Comparison of ENCODE assay signal across 13 cellular contexts in genomic region chr1:41671116-41671755, GRCh38.
DNase-seq lines count a peak whose midpoint lies in the region; ATAC-seq and TF ChIP-seq lines count a peak whose summit lies in the region.
"Had no signal": no experiment of that assay in that cellular context is flagged by ENCODE, and none has a peak within 500 bp of the region (broad histone marks: within the 10 kb centered on the region; RNA-seq: fewer than 3 reads in every experiment).

No MANE protein-coding gene starts in this region.

- no TSS peak for BruUV-seq in HCT116 (replicated peaks; lab: Mats Ljungman, UMichigan)

- DNase-seq in DMS 273 (lab: John Stamatoyannopoulos, UW; ENCODE audit: unreplicated experiment) (peak; percentile 76), DMS 273 treated with DMSO at 0.1 percent for 48 hours (lab: John Stamatoyannopoulos, UW) (no peak), HCT116 (ENCODE audit: low read depth, low spot score) (no peak), breast epithelium (ENCODE audit: low spot score in 2 of 2) (peak in 1 of 2 donors; percentile 35), ureter (ENCODE audit: low spot score) (no peak), superior temporal gyrus (ENCODE audit: extremely low spot score) (no peak)
- DNase-seq in naive thymus-derived CD8-positive, alpha-beta T cell: no peak
- DNase-seq: gastrocnemius medialis, NCI-H1417, substantia nigra had no signal

- H3K4me3 Mint-ChIP-seq in naive thymus-derived CD8-positive, alpha-beta T cell: peak overlapping the region in 5 of 10 donors; percentile 1 to 64 (median 23)

- H3K4me3 ChIP-seq in HCT116 (replicated peaks in 1 of 2; ENCODE audit: low read depth in 1 of 2, low read length in 2 of 2): no peak overlapping the region
- no peak overlapping the region for H3K4me3 ChIP-seq in breast epithelium
- H3K4me3 ChIP-seq: gastrocnemius medialis had no signal

- peaks cover 38 to 90% (median 84%) of the 10 kb centered on the region in 4 donors for H3K4me1 Mint-ChIP-seq in naive thymus-derived CD8-positive, alpha-beta T cell

- H3K79me2 ChIP-seq in HCT116 (ENCODE audit: insufficient read depth, low read length): no peaks in the 10 kb centered on the region

- ATAC-seq in HCT116 (no peak), GM19395 (IDR thresholded peaks at IDR 0.05; ENCODE audit: unreplicated experiment) (no peak)
- no peak for ATAC-seq in naive thymus-derived CD8-positive, alpha-beta T cell
- ATAC-seq: right cardiac atrium had no signal

- H4K20me1 ChIP-seq in HCT116 (ENCODE audit: insufficient read depth): no peaks in the 10 kb centered on the region

- peak overlapping the region in 8 of 10 donors; percentile 4 to 77 (median 70) for H3K27ac Mint-ChIP-seq in naive thymus-derived CD8-positive, alpha-beta T cell

- TF ChIP-seq CTCF in HCT116 (IDR thresholded peaks at IDR 0.05 in 2 of 3, conservative IDR thresholded peaks at IDR 0.05 in 1 of 3; ENCODE audit: borderline replicate concordance in 1 of 3, insufficient read depth in 1 of 3, low read depth in 2 of 3, low read length in 2 of 3) (no peak), breast epithelium (IDR thresholded peaks at IDR 0.05) (no peak)

- no peaks in the 10 kb centered on the region for H3K27me3 Mint-ChIP-seq in naive thymus-derived CD8-positive, alpha-beta T cell

- H3K27ac ChIP-seq in HCT116 (ENCODE audit: low read depth, low read length) (no peak overlapping the region), breast epithelium (peak overlapping the region; percentile 87 to 91)
- H3K27ac ChIP-seq: 22Rv1 had no signal

- CTCF ChIA-PET in HCT116 (lab: Charles Lee): no interaction called here

- peaks cover 47 to 58% of the 10 kb centered on the region in 2 experiments for H3K4me1 ChIP-seq in HCT116 (ENCODE audit: control insufficient read depth in 1 of 2, insufficient read depth in 2 of 2, low read length in 2 of 2)
- H3K4me1 ChIP-seq in breast epithelium: peaks cover 4 to 31% of the 10 kb centered on the region in 2 donors

- RAD21 ChIA-PET in HCT116 (lab: Charles Lee; ENCODE audit: low non-redundant PET in 1 of 2, low total read pairs in 2 of 2, uncharacterized antibody in 2 of 2, unreplicated experiment in 2 of 2): no interaction called here

- H3K9me3 ChIP-seq in HCT116 (ENCODE audit: control insufficient read depth in 1 of 2, insufficient read depth in 1 of 2, low read depth in 1 of 2, low read length in 2 of 2): no peaks in the 10 kb centered on the region
- H3K9me3 ChIP-seq in breast epithelium: no peaks in the 10 kb centered on the region
- H3K9me3 ChIP-seq: gastrocnemius medialis had no signal

- H3K36me3 Mint-ChIP-seq in naive thymus-derived CD8-positive, alpha-beta T cell: no peaks in the 10 kb centered on the region

- H3K36me3 ChIP-seq in HCT116 (ENCODE audit: control insufficient read depth in 1 of 2, insufficient read depth in 2 of 2, low read length in 2 of 2) (no peaks in the 10 kb centered on the region), breast epithelium (no peaks in the 10 kb centered on the region)
- H3K36me3 ChIP-seq: gastrocnemius medialis had no signal

- no peak overlapping the region for H2AFZ ChIP-seq in HCT116 (ENCODE audit: low read depth, low read length, poor library complexity, severe bottlenecking)

- TF ChIP-seq RAD21 in HCT116 (IDR thresholded peaks at IDR 0.05; ENCODE audit: low read depth): no peak

- H3K9ac ChIP-seq in HCT116 (ENCODE audit: low read length): no peak overlapping the region

- H3K27me3 ChIP-seq in HCT116 (ENCODE audit: insufficient read depth, low read length) (no peaks in the 10 kb centered on the region), breast epithelium (no peaks in the 10 kb centered on the region)
- H3K27me3 ChIP-seq: gastrocnemius medialis had no signal

- no peak for TF ChIP-seq POLR2A in HCT116 (IDR thresholded peaks at IDR 0.05; ENCODE audit: borderline replicate concordance, extremely low read depth, insufficient read depth, insufficient read length)
- TF ChIP-seq POLR2A in breast epithelium (IDR thresholded peaks at IDR 0.05): no peak

- POLR2A ChIA-PET in HCT116 (lab: Charles Lee): no interaction called here
- POLR2A ChIA-PET in naive thymus-derived CD8-positive, alpha-beta T cell (lab: Charles Lee): interaction anchor here (0.6 kb wide), 1 partner anchor 256 kb away, joined by 3 read pairs; no protein-coding TSS in a partner anchor

- H3K9me2 ChIP-seq in HCT116 (ENCODE audit: insufficient read depth): no peaks in the 10 kb centered on the region

- no peaks in the 10 kb centered on the region for H3K9me3 Mint-ChIP-seq in naive thymus-derived CD8-positive, alpha-beta T cell

- intact Hi-C loops in HCT116 (cut with micrococcal nuclease) (no loop called here), breast epithelium (cut with DNase I; ENCODE audit: low total_unique reads) (no loop called here)

- H3K4me2 ChIP-seq in HCT116 (ENCODE audit: low read length): peak overlapping the region; percentile 64

TF ChIP-seq in HCT116, 20 proteins besides CTCF, POLR2A, EP300 and RAD21:
- TF ChIP-seq MAX (IDR thresholded peaks at IDR 0.05): no peak
- TF ChIP-seq JUND (IDR thresholded peaks at IDR 0.05): no peak
- TF ChIP-seq TCF7L2 (IDR thresholded peaks at IDR 0.05; ENCODE audit: borderline replicate concordance, extremely low read depth, insufficient read depth, insufficient read length): no peak
- no peak for TF ChIP-seq ZBTB33 (IDR thresholded peaks at IDR 0.05; ENCODE audit: extremely low read depth, insufficient replicate concordance, low read length)
- TF ChIP-seq FOSL1 (IDR thresholded peaks at IDR 0.05; ENCODE audit: low read depth): no peak
- no peak for TF ChIP-seq POLR2AphosphoS5 (IDR thresholded peaks at IDR 0.05; ENCODE audit: low read depth, low read length)
- TF ChIP-seq SRF (IDR thresholded peaks at IDR 0.05; ENCODE audit: low read depth): no peak
- no peak for TF ChIP-seq EZH2 (IDR thresholded peaks at IDR 0.05)
- TF ChIP-seq YY1 (IDR thresholded peaks at IDR 0.05; ENCODE audit: extremely low read depth, insufficient replicate concordance, low read depth, low read length): no peak
- TF ChIP-seq CEBPB (IDR thresholded peaks at IDR 0.05; ENCODE audit: low read depth): no peak
- no peak for TF ChIP-seq ATF3 (IDR thresholded peaks at IDR 0.05)
- no peak for TF ChIP-seq SP1 (IDR thresholded peaks at IDR 0.05; ENCODE audit: low read depth)
- no peak for TF ChIP-seq ZFX (IDR thresholded peaks at IDR 0.05)
- no peak for TF ChIP-seq CBX3 (IDR thresholded peaks at IDR 0.05; ENCODE audit: low read depth)
